9 cellular contexts compared by ENCODE assay signal in the genomic region with DNA sequence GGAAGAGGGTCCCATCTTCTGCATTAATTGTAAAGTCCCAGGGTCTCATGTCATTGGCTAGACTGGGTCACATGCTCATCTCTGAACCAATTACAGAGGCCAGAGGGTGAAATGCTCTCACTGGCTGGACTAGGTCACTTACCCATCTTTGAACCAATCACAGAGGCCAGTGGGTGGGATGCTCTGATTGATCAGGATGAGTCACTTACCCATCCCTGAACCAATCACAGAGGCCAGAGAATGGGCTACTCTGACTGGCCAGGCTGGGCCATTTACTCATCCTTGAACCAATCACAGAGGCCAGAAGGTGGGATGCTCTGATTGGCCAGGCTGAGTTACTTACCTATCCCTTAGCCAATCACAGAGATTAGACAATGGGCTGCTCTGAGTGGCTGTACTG. TPM values are rescaled to one million over a fixed set of nuclear protein-coding genes. Genes with fewer than 3 reads are reported as not detected.
DNase-seq lines count a peak whose midpoint lies in the region; ATAC-seq and TF ChIP-seq lines count a peak whose summit lies in the region.
"Had no signal": no experiment of that assay in that cellular context is flagged by ENCODE, and none has a peak within 500 bp of the region (broad histone marks: within the 10 kb centered on the region; RNA-seq: fewer than 3 reads in every experiment).

No MANE protein-coding gene starts in this region.

- H4K20me1 ChIP-seq in Karpas-422 (ENCODE audit: insufficient read depth, low read depth, low read length), result no peaks in the 10 kb centered on the region
- no peaks in the 10 kb centered on the region for H4K20me1 ChIP-seq in hepatocyte (ENCODE audit: insufficient read depth, poor library complexity, severe bottlenecking)

- peak; percentile 36 for ATAC-seq in activated naive CD8-positive, alpha-beta T cell treated with anti-CD3 and anti-CD28 coated beads, Interleukin-2, amount 10 ng/mL, durations not matched to agents 7 days and 5 days (ENCODE audit: low read depth)

- H3K27ac ChIP-seq in Karpas-422 (ENCODE audit: low read length) (no peak overlapping the region), mucosa of rectum (ENCODE audit: low read depth in 2 of 2, low read length in 2 of 2) (peak overlapping the region; percentile 82 to 84), hepatocyte (no peak overlapping the region)

- no peaks in the 10 kb centered on the region for H3K9me2 ChIP-seq in Karpas-422 (replicated peaks; ENCODE audit: insufficient read depth, low read length)
- H3K9me2 ChIP-seq in hepatocyte (replicated peaks; ENCODE audit: insufficient read depth), result no peaks in the 10 kb centered on the region

- no peak overlapping the region for H2AFZ ChIP-seq in Karpas-422 (ENCODE audit: low read length)
- H2AFZ ChIP-seq in hepatocyte, result no peak overlapping the region

- H3K4me3 Mint-ChIP-seq in activated naive CD8-positive, alpha-beta T cell treated with anti-CD3 and anti-CD28 coated beads, Interleukin-2, amount 10 ng/mL, durations not matched to agents 7 days and 5 days, result no peak overlapping the region
- no peak overlapping the region for H3K4me3 Mint-ChIP-seq in glutamatergic neuron (ENCODE audit: unreplicated experiment)
- H3K4me3 Mint-ChIP-seq: brain had no signal

- POLR2A ChIA-PET in activated naive CD8-positive, alpha-beta T cell treated with anti-CD3 and anti-CD28 coated beads, Interleukin-2, amount 10 ng/mL, durations not matched to agents 7 days and 5 days (lab: Charles Lee), result no interaction called here

- TF ChIP-seq CTCF in glutamatergic neuron (IDR thresholded peaks at IDR 0.05; ENCODE audit: partially characterized antibody, unreplicated experiment), result no peak
- no peak for TF ChIP-seq CTCF in hepatocyte (IDR thresholded peaks at IDR 0.05; ENCODE audit: poor library complexity)

- H3K9me3 Mint-ChIP-seq in activated naive CD8-positive, alpha-beta T cell treated with anti-CD3 and anti-CD28 coated beads, Interleukin-2, amount 10 ng/mL, durations not matched to agents 7 days and 5 days, result peaks cover 4% of the 10 kb centered on the region
- H3K9me3 Mint-ChIP-seq in glutamatergic neuron (ENCODE audit: unreplicated experiment), result peaks cover 14% of the 10 kb centered on the region

- H3K79me2 ChIP-seq in Karpas-422 (ENCODE audit: low read length) (no peaks in the 10 kb centered on the region), hepatocyte (peaks cover 35% of the 10 kb centered on the region)

- no peaks in the 10 kb centered on the region for H3K4me1 ChIP-seq in Karpas-422 (ENCODE audit: low read length)
- H3K4me1 ChIP-seq in mucosa of rectum (ENCODE audit: control insufficient read depth in 2 of 2, insufficient read depth in 2 of 2, low read length in 2 of 2), result peaks cover 21 to 30% of the 10 kb centered on the region in 2 donors
- peaks cover 18% of the 10 kb centered on the region for H3K4me1 ChIP-seq in hepatocyte (ENCODE audit: insufficient read depth)

- no peaks in the 10 kb centered on the region for H3K27me3 ChIP-seq in Karpas-422 (ENCODE audit: low read length)
- H3K27me3 ChIP-seq in mucosa of rectum (ENCODE audit: control insufficient read depth in 2 of 2, insufficient read depth in 2 of 2, low read length in 2 of 2), result no peaks in the 10 kb centered on the region
- H3K27me3 ChIP-seq in hepatocyte, result no peaks in the 10 kb centered on the region

- H3K4me3 ChIP-seq in Karpas-422 (ENCODE audit: low read length), result no peak overlapping the region
- H3K4me3 ChIP-seq in mucosa of rectum (ENCODE audit: low read length in 2 of 2), result no peak overlapping the region
- no peak overlapping the region for H3K4me3 ChIP-seq in hepatocyte

- H3K36me3 ChIP-seq in Karpas-422 (ENCODE audit: insufficient read depth, low read length) (no peaks in the 10 kb centered on the region), mucosa of rectum (ENCODE audit: control insufficient read depth in 2 of 2, insufficient read depth in 2 of 2, low read length in 2 of 2) (peaks cover 31% of the 10 kb centered on the region in 2 donors), hepatocyte (replicated peaks; ENCODE audit: insufficient read depth, low read depth) (no peaks in the 10 kb centered on the region)

- DNase-seq in ELR (ENCODE audit: low read depth) (peak; percentile 71), Karpas-422 (peak; percentile 93), glutamatergic neuron (no peak), hepatocyte (ENCODE audit: low spot score) (no peak), KG1 (lab: John Stamatoyannopoulos, UW) (no peak)
- DNase-seq in activated naive CD8-positive, alpha-beta T cell treated with anti-CD3 and anti-CD28 coated beads, Interleukin-2, amount 10 ng/mL, durations not matched to agents 7 days and 5 days, result no peak

- no peaks in the 10 kb centered on the region for H3K4me1 Mint-ChIP-seq in activated naive CD8-positive, alpha-beta T cell treated with anti-CD3 and anti-CD28 coated beads, Interleukin-2, amount 10 ng/mL, durations not matched to agents 7 days and 5 days
- H3K4me1 Mint-ChIP-seq in glutamatergic neuron (ENCODE audit: low read depth, unreplicated experiment), result peaks cover 4% of the 10 kb centered on the region

- H3K36me3 Mint-ChIP-seq in activated naive CD8-positive, alpha-beta T cell treated with anti-CD3 and anti-CD28 coated beads, Interleukin-2, amount 10 ng/mL, durations not matched to agents 7 days and 5 days, result no peaks in the 10 kb centered on the region
- peaks cover 4% of the 10 kb centered on the region for H3K36me3 Mint-ChIP-seq in glutamatergic neuron (ENCODE audit: unreplicated experiment)

- H3K9me3 ChIP-seq in Karpas-422 (ENCODE audit: low read length), result peaks cover 16% of the 10 kb centered on the region
- H3K9me3 ChIP-seq in mucosa of rectum (ENCODE audit: control insufficient read depth in 2 of 2, low read length in 2 of 2), result no peaks in the 10 kb centered on the region
- no peaks in the 10 kb centered on the region for H3K9me3 ChIP-seq in hepatocyte (ENCODE audit: low read depth)

- H3K9ac ChIP-seq in Karpas-422 (ENCODE audit: low read length), result no peak overlapping the region
- peak overlapping the region in 1 of 2 donors; percentile 34 for H3K9ac ChIP-seq in mucosa of rectum (ENCODE audit: low read depth in 1 of 2, low read length in 2 of 2)

- H3K4me2 ChIP-seq in Karpas-422 (ENCODE audit: low read depth, low read length, poor library complexity, severe bottlenecking) (no peak overlapping the region), hepatocyte (no peak overlapping the region)

- H3K27me3 Mint-ChIP-seq in activated naive CD8-positive, alpha-beta T cell treated with anti-CD3 and anti-CD28 coated beads, Interleukin-2, amount 10 ng/mL, durations not matched to agents 7 days and 5 days, result no peaks in the 10 kb centered on the region
- H3K27me3 Mint-ChIP-seq in glutamatergic neuron (ENCODE audit: unreplicated experiment), result peaks cover 14% of the 10 kb centered on the region
- H3K27me3 Mint-ChIP-seq: brain had no signal

- no peak overlapping the region for H3K27ac Mint-ChIP-seq in activated naive CD8-positive, alpha-beta T cell treated with anti-CD3 and anti-CD28 coated beads, Interleukin-2, amount 10 ng/mL, durations not matched to agents 7 days and 5 days
- no peak overlapping the region for H3K27ac Mint-ChIP-seq in glutamatergic neuron (ENCODE audit: unreplicated experiment)
- H3K27ac Mint-ChIP-seq: brain had no signal

RNA-seq across cellular contexts. Expression of a gene that starts 5.3 kb away (rescaled TPM):
- not detected in 2 replicates for total RNA-seq in Karpas-422 (2014; rRNA removed; shearing (Covaris generic); ENCODE audit: low replicate concordance)
- not detected for total RNA-seq in activated naive CD8-positive, alpha-beta T cell treated with anti-CD3 and anti-CD28 coated beads, Interleukin-2, amount 10 ng/mL, durations not matched to agents 7 days and 5 days
- total RNA-seq in glutamatergic neuron (ENCODE audit: unreplicated experiment), result 1.1 TPM
- total RNA-seq in hepatocyte, result 35.7 and 43.7 TPM in 2 replicates
- 38.4 and 50.9 TPM in 2 replicates for polyA plus RNA-seq in hepatocyte
- total RNA-seq: T-helper 1 cell treated with Interleukin-12 subunit alpha and Interleukin-12 subunit beta and Interleukin-4 antibody, amounts not matched to agents 30 ng/mL and 1 ng/mL, for 36 hours had no signal

RNA-seq across cellular contexts. Expression of a gene that starts 41.0 kb away (rescaled TPM):
- 170 and 172 TPM in 2 replicates for total RNA-seq in Karpas-422 (2014; rRNA removed; shearing (Covaris generic); ENCODE audit: low replicate concordance)
- 100 to 1,000 TPM; 400 to 411 TPM for total RNA-seq in activated naive CD8-positive, alpha-beta T cell treated with anti-CD3 and anti-CD28 coated beads, Interleukin-2, amount 10 ng/mL, durations not matched to agents 7 days and 5 days
- total RNA-seq in glutamatergic neuron (ENCODE audit: unreplicated experiment) (244 TPM), hepatocyte (144 and 178 TPM in 2 replicates)
- 204 and 219 TPM in 2 replicates for polyA plus RNA-seq in hepatocyte

RNA-seq across cellular contexts. Expression of a gene that starts 47.5 kb away (rescaled TPM):
- 3.5 TPM in 1 of 2 replicates, not detected in the other for total RNA-seq in Karpas-422 (2014; rRNA removed; shearing (Covaris generic); ENCODE audit: low replicate concordance)
- total RNA-seq in activated naive CD8-positive, alpha-beta T cell treated with anti-CD3 and anti-CD28 coated beads, Interleukin-2, amount 10 ng/mL, durations not matched to agents 7 days and 5 days, result not detected
- total RNA-seq in glutamatergic neuron (ENCODE audit: unreplicated experiment) (349 TPM), hepatocyte (27.2 and 34.9 TPM in 2 replicates)
- 22.1 and 23.0 TPM in 2 replicates for polyA plus RNA-seq in hepatocyte
- total RNA-seq: T-helper 1 cell treated with Interleukin-12 subunit alpha and Interleukin-12 subunit beta and Interleukin-4 antibody, amounts not matched to agents 30 ng/mL and 1 ng/mL, for 36 hours had no signal

Comparison
In these comparisons a context has a peak if more than half of its experiments do, and no peak if none do; other contexts are left out.
1. DNase-seq: peak in ELR (single experiment) and Karpas-422 (single experiment); none in activated naive CD8-positive, alpha-beta T cell treated with anti-CD3 and anti-CD28 coated beads, Interleukin-2, amount 10 ng/mL, durations not matched to agents 7 days and 5 days (single experiment), glutamatergic neuron (single experiment), hepatocyte (single experiment) and KG1 (single experiment).
2. H3K27ac ChIP-seq: peak in mucosa of rectum (2 of 2); none in Karpas-422 (single experiment) and hepatocyte (single experiment).
3. RNA of a gene that starts 5.3 kb away (total RNA-seq): 35.7 to 43.7 TPM in hepatocyte; 1.1 TPM in glutamatergic neuron (single experiment), not detected in Karpas-422 and not detected in activated naive CD8-positive, alpha-beta T cell treated with anti-CD3 and anti-CD28 coated beads, Interleukin-2, amount 10 ng/mL, durations not matched to agents 7 days and 5 days; every median in the first group is over 10 times any median in the second.